In the genomic region with DNA sequence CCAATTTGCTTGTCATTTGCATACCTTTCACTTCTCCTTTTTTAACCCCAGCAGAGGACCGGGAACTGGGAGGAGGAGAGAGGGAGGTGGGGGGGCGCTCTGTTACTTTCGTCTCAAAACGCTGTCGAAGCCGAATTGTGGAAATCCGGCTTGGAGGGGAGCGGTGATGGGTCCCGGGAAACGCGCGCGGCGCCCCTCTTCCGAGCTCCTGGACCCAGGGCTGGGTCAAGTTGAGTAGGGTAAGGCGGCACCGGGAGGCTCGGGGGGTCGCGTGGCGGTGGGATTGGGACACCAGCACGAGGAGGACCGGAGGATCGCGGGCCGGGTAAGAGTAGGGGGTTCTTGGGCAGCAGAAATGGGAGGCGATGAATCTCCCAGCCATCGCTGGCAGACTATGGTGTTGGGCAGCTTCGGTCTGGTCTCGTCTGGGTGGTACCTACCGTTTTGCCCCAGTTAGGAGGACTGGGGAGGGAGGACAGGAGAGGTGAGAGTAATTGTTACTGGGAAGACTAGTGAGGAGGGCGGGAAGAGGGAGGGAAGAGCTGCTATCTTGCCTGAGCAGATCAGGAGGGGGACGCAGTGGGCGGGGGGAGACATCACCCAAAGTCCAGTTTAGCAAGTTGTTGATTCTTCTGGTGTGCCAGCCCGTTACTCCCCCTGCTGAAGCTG, we compare ENCODE assay signal across 8 cellular contexts. TPM values are rescaled to one million over a fixed set of nuclear protein-coding genes. Genes with fewer than 3 reads are reported as not detected.
DNase-seq lines count a peak whose midpoint lies in the region; ATAC-seq and FAIRE-seq lines count a peak whose summit lies in the region.

No MANE protein-coding gene starts in this region.

- FAIRE-seq in HTR-8/SVneo (lab: Jason Lieb, UNC), result no peak

- peak overlapping the region; percentile 72 to 80 for H3K4me3 Mint-ChIP-seq in effector memory CD8-positive, alpha-beta T cell

- H3K36me3 ChIP-seq in NT2/D1 (ENCODE audit: insufficient read depth, insufficient read length, low read length), result no peaks in the 10 kb centered on the region
- no peaks in the 10 kb centered on the region for H3K36me3 ChIP-seq in muscle layer of duodenum (ENCODE audit: control insufficient read depth in 1 of 2, insufficient read depth in 2 of 2, low read length in 2 of 2)

- H3K27ac ChIP-seq in muscle layer of duodenum (ENCODE audit: low read length), result peak overlapping the region; percentile 20

- H3K9ac ChIP-seq in NT2/D1 (ENCODE audit: insufficient read length, low read depth), result peak overlapping the region; percentile 27

- H3K9me3 ChIP-seq in NT2/D1 (ENCODE audit: insufficient read depth, low read length) (no peaks in the 10 kb centered on the region), muscle layer of duodenum (ENCODE audit: control insufficient read depth in 1 of 2, low read length in 2 of 2) (no peaks in the 10 kb centered on the region)

- H3K27ac Mint-ChIP-seq in effector memory CD8-positive, alpha-beta T cell, result no peak overlapping the region

- DNase-seq in NCI-H510A treated with DMSO at 0.1 percent for 48 hours (lab: John Stamatoyannopoulos, UW) (peak; percentile 70), NCI-H510A (lab: John Stamatoyannopoulos, UW) (no peak), NT2/D1 (ENCODE audit: low read depth, low spot score) (no peak), HTR-8/SVneo (ENCODE audit: insufficient read length, low spot score) (no peak), mucosa of gallbladder (ENCODE audit: low spot score) (no peak)
- no peak for DNase-seq in effector memory CD8-positive, alpha-beta T cell

- H3K4me3 ChIP-seq in NT2/D1 (ENCODE audit: insufficient read length, low read depth) (peak overlapping the region; percentile 61), muscle layer of duodenum (ENCODE audit: low read depth in 1 of 2, low read length in 2 of 2) (peak overlapping the region; percentile 67 to 87)

- H3K4me1 ChIP-seq in NT2/D1 (ENCODE audit: insufficient read depth, insufficient read length), result peaks cover 8% of the 10 kb centered on the region
- peaks cover 0 to 33% of the 10 kb centered on the region in 2 donors for H3K4me1 ChIP-seq in muscle layer of duodenum (ENCODE audit: control insufficient read depth in 1 of 2, insufficient read depth in 2 of 2, low read length in 2 of 2)

- ATAC-seq in effector memory CD8-positive, alpha-beta T cell (replicated peaks), result no peak
- no peak for ATAC-seq in GM21723 (IDR thresholded peaks at IDR 0.05; ENCODE audit: unreplicated experiment)

- H3K9me3 Mint-ChIP-seq in effector memory CD8-positive, alpha-beta T cell, result peaks cover 0 to 9% of the 10 kb centered on the region in 2 donors

- H3K27me3 ChIP-seq in NT2/D1 (ENCODE audit: insufficient read depth, insufficient read length) (peaks cover 68% of the 10 kb centered on the region), muscle layer of duodenum (ENCODE audit: low read depth, low read length) (peaks cover 35% of the 10 kb centered on the region)

- H3K4me1 Mint-ChIP-seq in effector memory CD8-positive, alpha-beta T cell (ENCODE audit: low read depth in 2 of 2), result peaks cover 11 to 20% of the 10 kb centered on the region in 2 donors

- H3K27me3 Mint-ChIP-seq in effector memory CD8-positive, alpha-beta T cell, result peaks cover 69 to 93% of the 10 kb centered on the region in 2 donors

- no peaks in the 10 kb centered on the region for H3K36me3 Mint-ChIP-seq in effector memory CD8-positive, alpha-beta T cell (ENCODE audit: insufficient read depth)

RNA-seq across cellular contexts. Expression of a gene that starts 1.4 kb away (rescaled TPM):
- 11.1 TPM for total RNA-seq in mucosa of gallbladder
